8 cellular contexts compared by ENCODE assay signal in the genomic region with DNA sequence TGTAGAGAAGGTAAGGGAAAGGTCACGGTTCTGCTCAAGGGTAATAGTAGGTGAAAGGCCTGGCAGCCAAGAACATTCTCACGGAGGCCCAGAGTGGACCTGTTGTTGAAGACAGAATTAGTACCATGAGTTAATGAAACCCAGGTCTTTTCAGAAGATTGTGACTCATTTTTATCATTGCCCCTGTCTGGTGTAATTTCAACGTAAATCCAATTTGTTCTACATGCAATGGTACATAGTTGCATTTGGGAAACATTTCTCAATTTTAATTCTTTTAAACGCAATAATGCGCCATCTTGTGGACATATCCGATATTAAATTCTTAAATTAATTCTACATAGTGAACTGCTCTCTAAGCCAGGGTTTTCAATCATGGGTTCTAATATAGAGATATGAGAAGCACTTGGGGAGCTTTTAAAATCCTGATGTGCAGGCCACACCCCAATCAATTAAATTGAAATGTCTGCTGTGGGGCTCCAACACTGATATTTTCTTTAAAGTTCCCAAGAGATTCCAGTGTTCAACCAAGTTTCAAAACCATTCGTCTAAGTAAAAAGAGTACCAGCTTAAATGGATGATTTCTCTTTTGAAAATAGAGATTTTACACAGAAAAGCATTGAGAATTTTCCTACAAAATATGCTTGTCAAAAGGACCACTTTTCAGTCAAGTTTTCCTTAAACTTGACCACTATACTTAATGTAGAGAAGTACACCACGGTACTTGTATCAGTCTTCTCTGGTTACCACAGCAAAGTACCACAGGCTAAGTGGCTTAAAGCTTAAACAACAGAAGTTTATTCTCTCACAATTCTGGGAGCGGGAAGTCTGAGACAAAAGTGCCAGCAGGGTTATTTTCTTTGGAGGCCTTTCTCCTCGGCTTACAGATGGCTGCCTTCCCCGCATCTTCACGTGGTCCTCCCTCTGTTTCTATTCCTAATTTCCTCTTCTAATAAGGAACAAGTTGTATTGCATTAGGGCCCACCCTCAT.
A peak's percentile ranks its signal among the peaks of the same experiment; 100 is the strongest.
DNase-seq lines count a peak whose midpoint lies in the region; ATAC-seq, FAIRE-seq and TF ChIP-seq lines count a peak whose summit lies in the region.

No MANE protein-coding gene starts in this region.

- no peaks in the 10 kb centered on the region for H3K36me3 ChIP-seq in esophagus squamous epithelium
- H3K36me3 ChIP-seq in neuronal stem cell (replicated peaks in 1 of 2; ENCODE audit: control insufficient read depth in 2 of 2, insufficient read depth in 2 of 2, low read length in 2 of 2), result no peaks in the 10 kb centered on the region

- H3K27ac ChIP-seq in esophagus squamous epithelium, result no peak overlapping the region
- H3K27ac ChIP-seq in neuronal stem cell (replicated peaks; ENCODE audit: low read length), result no peak overlapping the region

- H4K8ac ChIP-seq in neuronal stem cell (ENCODE audit: low read depth, low read length), result no peak overlapping the region

- H2BK15ac ChIP-seq in neuronal stem cell (ENCODE audit: low read length), result no peak overlapping the region

- H3K4me3 ChIP-seq in esophagus squamous epithelium (no peak overlapping the region), neuronal stem cell (ENCODE audit: low read length in 2 of 2) (no peak overlapping the region)

- no peak overlapping the region for H3K4me2 ChIP-seq in neuronal stem cell (ENCODE audit: insufficient read depth, low read length, poor library complexity, severe bottlenecking)

- no peak overlapping the region for H2BK5ac ChIP-seq in neuronal stem cell (ENCODE audit: low read length)

- ATAC-seq in activated CD4-positive, alpha-beta T cell treated with anti-CD3 and anti-CD28 coated beads for 36 hours, result no peak
- no peak for ATAC-seq in GM19023 (IDR thresholded peaks at IDR 0.05; ENCODE audit: unreplicated experiment)

- POLR2A ChIA-PET in activated CD4-positive, alpha-beta T cell treated with anti-CD3 and anti-CD28 coated beads for 36 hours (lab: Charles Lee), result no interaction called here

- H3K27me3 Mint-ChIP-seq in activated CD4-positive, alpha-beta T cell treated with anti-CD3 and anti-CD28 coated beads for 36 hours, result peaks cover 2% of the 10 kb centered on the region

- H3K4me1 ChIP-seq in esophagus squamous epithelium (peaks cover 0 to 21% (median 7%) of the 10 kb centered on the region in 3 donors), neuronal stem cell (ENCODE audit: control insufficient read depth in 2 of 2, insufficient read depth in 1 of 2, low read depth in 1 of 2, low read length in 2 of 2) (peaks cover 12 to 15% of the 10 kb centered on the region in 2 donors)

- H2AK5ac ChIP-seq in neuronal stem cell (ENCODE audit: low read depth, low read length), result no peak overlapping the region

- H3K79me1 ChIP-seq in neuronal stem cell (ENCODE audit: low read depth, low read length), result no peaks in the 10 kb centered on the region

- intact Hi-C loops in esophagus squamous epithelium (cut with DNase I), result loop anchor here (10.0 kb wide), 1 partner anchor 255 kb away; a partner anchor contains a TSS
- intact Hi-C loops in activated CD4-positive, alpha-beta T cell treated with anti-CD3 and anti-CD28 coated beads for 36 hours (cut with DNase I, micrococcal nuclease), result loop anchor here (1.0 to 5.0 kb wide), 4 partner anchors 257 to 347 kb away; a partner anchor contains a TSS

- TF ChIP-seq CTCF in esophagus squamous epithelium (IDR thresholded peaks at IDR 0.05), result peak; percentile 39 to 57 (median 51)

- no peak overlapping the region for H4K91ac ChIP-seq in neuronal stem cell (ENCODE audit: low read depth, low read length, poor library complexity)

- H3K9ac ChIP-seq in neuronal stem cell (ENCODE audit: low read depth, low read length, poor library complexity), result no peak overlapping the region

- H3K27ac Mint-ChIP-seq in activated CD4-positive, alpha-beta T cell treated with anti-CD3 and anti-CD28 coated beads for 36 hours, result no peak overlapping the region

- no peak overlapping the region for H3K4ac ChIP-seq in neuronal stem cell (ENCODE audit: low read length)

- TF ChIP-seq POLR2A in esophagus squamous epithelium (IDR thresholded peaks at IDR 0.05), result no peak

- H2BK120ac ChIP-seq in neuronal stem cell (ENCODE audit: low read depth, low read length), result no peak overlapping the region

- WGBS in esophagus squamous epithelium, 2 donors, result 48 to 56% methylated on average over 12 of the region's 12 CpGs
- no CpG with 5 or more reads among the region's 12 CpGs for WGBS in neuronal stem cell (ENCODE audit: extremely low coverage in 2 of 2, insufficient read length in 2 of 2, insufficient replicate concordance in 1 of 2), 2 donors

- no peak overlapping the region for H2BK12ac ChIP-seq in neuronal stem cell (ENCODE audit: low read length)

- no peaks in the 10 kb centered on the region for H3K9me3 ChIP-seq in esophagus squamous epithelium
- H3K9me3 ChIP-seq in neuronal stem cell (replicated peaks in 1 of 2; ENCODE audit: control insufficient read depth in 2 of 2, insufficient read depth in 1 of 2, low read depth in 1 of 2, low read length in 2 of 2), result no peaks in the 10 kb centered on the region

- no peaks in the 10 kb centered on the region for H3K9me3 Mint-ChIP-seq in activated CD4-positive, alpha-beta T cell treated with anti-CD3 and anti-CD28 coated beads for 36 hours (ENCODE audit: low read depth)

- CTCF ChIA-PET in activated CD4-positive, alpha-beta T cell treated with anti-CD3 and anti-CD28 coated beads for 36 hours (lab: Charles Lee), result interaction anchor here (0.6 to 7.3 kb wide), 13 partner anchors 10 to 1659 kb away, joined by 3 to 42 read pairs (median 4); a partner anchor contains a TSS

- peak; percentile 12 for FAIRE-seq in RCC 7860 (lab: Jason Lieb, UNC)

- H3K14ac ChIP-seq in neuronal stem cell (ENCODE audit: low read length), result no peak overlapping the region

- in situ Hi-C loops in KBM-7 (cut with MboI; ENCODE audit: low pct_unique_long_range_greater_than_20kb, low sequenced_read_pairs), result no loop called here

- H3K23ac ChIP-seq in neuronal stem cell (ENCODE audit: low read depth, low read length, poor library complexity), result no peak overlapping the region

- no peaks in the 10 kb centered on the region for H3K4me1 Mint-ChIP-seq in activated CD4-positive, alpha-beta T cell treated with anti-CD3 and anti-CD28 coated beads for 36 hours

- H3K27me3 ChIP-seq in esophagus squamous epithelium (no peaks in the 10 kb centered on the region), neuronal stem cell (ENCODE audit: control insufficient read depth in 3 of 3, insufficient read depth in 3 of 3, low read depth in 1 of 3, low read length in 3 of 3) (no peaks in the 10 kb centered on the region)

- no peak overlapping the region for H3K18ac ChIP-seq in neuronal stem cell (ENCODE audit: low read length)

- H3K36me3 Mint-ChIP-seq in activated CD4-positive, alpha-beta T cell treated with anti-CD3 and anti-CD28 coated beads for 36 hours (ENCODE audit: low read depth), result no peaks in the 10 kb centered on the region

- H3K4me3 Mint-ChIP-seq in activated CD4-positive, alpha-beta T cell treated with anti-CD3 and anti-CD28 coated beads for 36 hours, result no peak overlapping the region

- DNase-seq in COLO829 (ENCODE audit: low spot score), result peak; percentile 55
- peak; percentile 45 for DNase-seq in KBM-7
- DNase-seq in RCC 7860 (ENCODE audit: low spot score), result no peak
- DNase-seq in esophagus squamous epithelium (lab: John Stamatoyannopoulos, UW), result no peak
- no peak for DNase-seq in neuronal stem cell (ENCODE audit: low spot score)
- DNase-seq in activated CD4-positive, alpha-beta T cell treated with anti-CD3 and anti-CD28 coated beads for 36 hours, result no peak
- no peak for DNase-seq in OCI-M2 (lab: John Stamatoyannopoulos, UW; ENCODE audit: unreplicated experiment)

- peak overlapping the region; percentile 2 for H2AFZ ChIP-seq in neuronal stem cell (ENCODE audit: low read length)

Comparison
In these comparisons a context has a peak if more than half of its experiments do, and no peak if none do; other contexts are left out.
1. DNase-seq: peak in COLO829 (single experiment) and KBM-7 (single experiment); none in RCC 7860 (single experiment), esophagus squamous epithelium (single experiment), neuronal stem cell (single experiment), activated CD4-positive, alpha-beta T cell treated with anti-CD3 and anti-CD28 coated beads for 36 hours (single experiment) and OCI-M2 (single experiment).